In genomic region chr16:89063768-89064320, GRCh38 we compare ENCODE assay signal across 20 cellular contexts. TPM values are rescaled to one million over a fixed set of nuclear protein-coding genes. Genes with fewer than 3 reads are reported as not detected.
A peak's percentile ranks its signal among the peaks of the same experiment; 100 is the strongest.
DNase-seq lines count a peak whose midpoint lies in the region; ATAC-seq, FAIRE-seq and TF ChIP-seq lines count a peak whose summit lies in the region.
"Had no signal": no experiment of that assay in that cellular context is flagged by ENCODE, and none has a peak within 500 bp of the region (broad histone marks: within the 10 kb centered on the region; RNA-seq: fewer than 3 reads in every experiment).

No MANE protein-coding gene starts in this region.

- H3K9me3 ChIP-seq in HepG2 (ENCODE audit: low read length) (no peaks in the 10 kb centered on the region), right lobe of liver (no peaks in the 10 kb centered on the region), OCI-LY7 (ENCODE audit: low read length) (no peaks in the 10 kb centered on the region)
- H3K9me3 ChIP-seq: A549, BLaER1 had no signal

- H3K27me3 ChIP-seq in HepG2 (ENCODE audit: control insufficient read depth in 1 of 2, insufficient read depth in 2 of 2, low read length in 2 of 2) (peaks cover 30 to 88% of the 10 kb centered on the region in 2 experiments), right lobe of liver (no peaks in the 10 kb centered on the region)
- H3K27me3 ChIP-seq: BLaER1 had no signal

- ATAC-seq in HepG2 (peak; percentile 5; the same call in 2 of the 3 replicates), right lobe of liver (no peak), memory B cell (ENCODE audit: low read depth) (no peak), GM19397 (IDR thresholded peaks at IDR 0.05; ENCODE audit: unreplicated experiment) (no peak)
- ATAC-seq: CD8-positive, alpha-beta T cell; GM23338 had no signal

- in situ Hi-C loops in HepG2 (cut with HindIII; ENCODE audit: extremely low pct_ligation_motif_present, low pct_unique_long_range_greater_than_20kb), result no loop called here

- no peak overlapping the region for H3K9ac ChIP-seq in HepG2 (ENCODE audit: insufficient read depth, low read depth, low read length)
- H3K9ac ChIP-seq: BLaER1 had no signal

- BruUV-seq in HepG2 (replicated peaks; lab: Mats Ljungman, UMichigan) (no TSS peak), OCI-LY7 (replicated peaks; lab: Mats Ljungman, UMichigan) (no TSS peak)

- POLR2A ChIA-PET in HepG2 (lab: Yijun Ruan, JAX), result no interaction called here
- POLR2A ChIA-PET in OCI-LY7 (lab: Charles Lee), result interaction anchor here (0.5 kb wide), 1 partner anchor 65 kb away, joined by 3 read pairs; no protein-coding TSS in a partner anchor

- H3K36me3 Mint-ChIP-seq in memory B cell, result peaks cover 1% of the 10 kb centered on the region
- H3K36me3 Mint-ChIP-seq: CD8-positive, alpha-beta T cell had no signal

- H3K27ac ChIP-seq in HepG2 (ENCODE audit: extremely low read length, insufficient read depth, low read length), result no peak overlapping the region
- no peak overlapping the region for H3K27ac ChIP-seq in right lobe of liver
- H3K27ac ChIP-seq in OCI-LY7 (ENCODE audit: low read depth, low read length, poor library complexity, severe bottlenecking), result peak overlapping the region; percentile 73
- H3K27ac ChIP-seq: 22Rv1, A549 had no signal

- TF ChIP-seq CTCF in HepG2 (CRISPR knock-in tag; IDR thresholded peaks at IDR 0.05) (no peak), right lobe of liver (IDR thresholded peaks at IDR 0.05) (no peak), OCI-LY7 (conservative IDR thresholded peaks at IDR 0.05; ENCODE audit: low read length) (no peak)

- WGBS in HepG2 (ENCODE audit: low lambda C conversion rate), result 13% methylated on average over 8 of the region's 17 CpGs
- WGBS in right lobe of liver (ENCODE audit: insufficient coverage, low coverage, low lambda C conversion rate, missing lambda C conversion rate), result no CpG with 5 or more reads among the region's 17 CpGs

- TF ChIP-seq POLR2A in HepG2 (IDR thresholded peaks at IDR 0.05; ENCODE audit: insufficient read depth in 1 of 2, low read depth in 2 of 2, low read length in 2 of 2), result no peak
- no peak for TF ChIP-seq POLR2A in right lobe of liver (IDR thresholded peaks at IDR 0.05)

- H3K4me1 ChIP-seq in HepG2 (ENCODE audit: insufficient read depth, low read length), result peaks cover 9% of the 10 kb centered on the region; the same call in 1 of the 2 replicates
- H3K4me1 ChIP-seq in right lobe of liver, result no peaks in the 10 kb centered on the region
- peaks cover 81% of the 10 kb centered on the region for H3K4me1 ChIP-seq in OCI-LY7 (ENCODE audit: insufficient read depth, low read length, poor library complexity, severe bottlenecking)
- H3K4me1 ChIP-seq: A549 had no signal

- H3K4me2 ChIP-seq in HepG2 (ENCODE audit: low read depth, low read length), result no peak overlapping the region
- peak overlapping the region; percentile 85 for H3K4me2 ChIP-seq in OCI-LY7 (ENCODE audit: low read length)
- H3K4me2 ChIP-seq: A549, GM23338 had no signal

- H3K4me1 Mint-ChIP-seq in memory B cell, result peaks cover 50% of the 10 kb centered on the region
- H3K4me1 Mint-ChIP-seq: GM23338 had no signal

- CTCF ChIA-PET in HepG2 (lab: Yijun Ruan, JAX; ENCODE audit: low intra/inter-chr PET ratio, low total read pairs) (no interaction called here), OCI-LY7 (lab: Charles Lee; ENCODE audit: unreplicated experiment) (no interaction called here)

- no peak for TF ChIP-seq EP300 in HepG2 (IDR thresholded peaks at IDR 0.05; ENCODE audit: low read depth in 2 of 2, low read length in 2 of 2)
- no peak for TF ChIP-seq EP300 in HepG2 (CRISPR knock-in tag; IDR thresholded peaks at IDR 0.05; ENCODE audit: borderline replicate concordance)

- no peaks in the 10 kb centered on the region for H3K79me2 ChIP-seq in HepG2 (ENCODE audit: insufficient read depth, low read length)
- no peaks in the 10 kb centered on the region for H3K79me2 ChIP-seq in OCI-LY7 (ENCODE audit: insufficient read depth, low read depth, low read length)

- H3K9me2 ChIP-seq in OCI-LY7 (ENCODE audit: insufficient read depth, low read length), result no peaks in the 10 kb centered on the region

- TF ChIP-seq RAD21 in HepG2 (CRISPR knock-in tag; IDR thresholded peaks at IDR 0.05), result no peak

- no peaks in the 10 kb centered on the region for H3K36me3 ChIP-seq in HepG2 (replicated peaks in 1 of 2; ENCODE audit: control insufficient read depth in 1 of 2, insufficient read depth in 2 of 2, low read length in 2 of 2)
- no peaks in the 10 kb centered on the region for H3K36me3 ChIP-seq in right lobe of liver
- no peaks in the 10 kb centered on the region for H3K36me3 ChIP-seq in OCI-LY7 (ENCODE audit: insufficient read depth, low read length)
- H3K36me3 ChIP-seq: BLaER1 had no signal

- DNase-seq in HepG2 (ENCODE audit: low spot score) (no peak), right lobe of liver (no peak), OCI-LY7 (ENCODE audit: low spot score) (peak; percentile 28), memory B cell (ENCODE audit: low spot score in 2 of 2) (no peak), mesenteric fat pad (ENCODE audit: low spot score) (no peak), SW480 (ENCODE audit: low spot score) (no peak)
- no peak for DNase-seq in stimulated activated CD4-positive, alpha-beta T cell treated with anti-CD3 and anti-CD28 coated beads, Interleukin-4, amount 100 ng/mL, for 24 hours
- DNase-seq: AML-193; Calu3; CD8-positive, alpha-beta T cell; DMS79 treated with DMSO at 0.1 percent for 48 hours; HCEC 1CT had no signal

- H3K9me3 Mint-ChIP-seq in memory B cell, result no peaks in the 10 kb centered on the region
- H3K9me3 Mint-ChIP-seq: CD8-positive, alpha-beta T cell; GM23338 had no signal

- H4K20me1 ChIP-seq in HepG2 (ENCODE audit: insufficient read depth, low read length), result no peaks in the 10 kb centered on the region; the same call in 1 of the 2 replicates
- H4K20me1 ChIP-seq in OCI-LY7 (ENCODE audit: insufficient read depth, low read length), result no peaks in the 10 kb centered on the region
- H4K20me1 ChIP-seq: BLaER1 had no signal

- H3K4me3 Mint-ChIP-seq in memory B cell, result peak overlapping the region; percentile 17
- H3K4me3 Mint-ChIP-seq: CD8-positive, alpha-beta T cell; GM23338 had no signal

- no peak overlapping the region for H2AFZ ChIP-seq in HepG2 (ENCODE audit: low read length)
- peak overlapping the region; percentile 39; the same call in 1 of the 2 replicates for H2AFZ ChIP-seq in OCI-LY7 (ENCODE audit: low read length)
- H2AFZ ChIP-seq: GM23338 had no signal

- intact Hi-C loops in HepG2 (cut with micrococcal nuclease; ENCODE audit: unreplicated experiment) (no loop called here), right lobe of liver (cut with DNase I) (loop anchor here in 1 of 2 donors (10.0 kb wide), 1 partner anchor 149 kb away; no protein-coding TSS in a partner anchor), OCI-LY7 (cut with micrococcal nuclease; ENCODE audit: unreplicated experiment) (loop anchor here (1.0 to 5.0 kb wide), 4 partner anchors 59 to 122 kb away; no protein-coding TSS in a partner anchor)

- H3K27me3 Mint-ChIP-seq in memory B cell, result no peaks in the 10 kb centered on the region

- peak overlapping the region; percentile 92 for H3K27ac Mint-ChIP-seq in memory B cell
- H3K27ac Mint-ChIP-seq: CD8-positive, alpha-beta T cell; GM23338 had no signal

- H3K4me3 ChIP-seq in HepG2 (replicated peaks in 1 of 3; ENCODE audit: insufficient read depth in 1 of 3, low read depth in 2 of 3, low read length in 3 of 3) (no peak overlapping the region), right lobe of liver (no peak overlapping the region), OCI-LY7 (ENCODE audit: low read depth, low read length, poor library complexity, severe bottlenecking) (peak overlapping the region; percentile 64)
- H3K4me3 ChIP-seq: A549, BLaER1, GM23338 had no signal

- no peak for FAIRE-seq in HepG2 (lab: Jason Lieb, UNC)
- FAIRE-seq: A549, GM12892, GM18507, H54 had no signal

TF ChIP-seq in HepG2, 621 proteins besides CTCF, POLR2A, EP300 and RAD21 (continues in another document):
- TF ChIP-seq ZC3H4 (CRISPR knock-in tag; IDR thresholded peaks at IDR 0.05; ENCODE audit: borderline replicate concordance), result no peak
- TF ChIP-seq ZNF343 (CRISPR knock-in tag; IDR thresholded peaks at IDR 0.05), result no peak
- no peak for TF ChIP-seq ZNF225 (CRISPR knock-in tag; IDR thresholded peaks at IDR 0.05)
- TF ChIP-seq HNRNPH1 (optimal IDR thresholded peaks at IDR 0.05; ENCODE audit: low read depth, low read length), result no peak
- no peak for TF ChIP-seq SPEN (CRISPR knock-in tag; IDR thresholded peaks at IDR 0.05; ENCODE audit: low read depth)

RNA-seq across cellular contexts. Expression of gene ACSF3, which starts 29.8 kb away (rescaled TPM):
- total RNA-seq in HepG2 (2016; rRNA removed; fragmentation: Illumina TruSeq; extraction: Trizol), result 23.5 and 30.6 TPM in 2 replicates
- total RNA-seq in HepG2 (2016; cell fraction: cytosol; rRNA removed; fragmentation: Illumina TruSeq; extraction: Trizol; ENCODE audit: low read depth), result 13.8 and 14.5 TPM in 2 replicates
- total RNA-seq in HepG2 (2016; cell fraction: insoluble cytoplasmic fraction; rRNA removed; fragmentation: Illumina TruSeq; extraction: Trizol), result 22.1 and 29.1 TPM in 2 replicates
- total RNA-seq in HepG2 (2016; cell fraction: membrane; rRNA removed; fragmentation: Illumina TruSeq; extraction: Trizol), result 23.0 and 24.3 TPM in 2 replicates
- total RNA-seq in HepG2 (2016; cell fraction: nucleus; rRNA removed; fragmentation: Illumina TruSeq; extraction: Trizol), result 19.3 and 21.6 TPM in 2 replicates
- 14.9 and 16.5 TPM in 2 replicates for polyA plus RNA-seq in HepG2 (2011; rRNA removed)
- 11.3 and 15.5 TPM in 2 replicates for polyA plus RNA-seq in HepG2 (2011; cell fraction: cytosol; rRNA removed)
- 31.3 and 34.0 TPM in 2 replicates for polyA plus RNA-seq in HepG2 (2011; cell fraction: nucleus; rRNA removed)
- 16.6 and 17.2 TPM in 2 replicates for polyA plus RNA-seq in HepG2 (2012)
- polyA plus RNA-seq in HepG2 (2016; cell fraction: cytosol; fragmentation: Illumina TruSeq; extraction: Trizol; ENCODE audit: low read depth), result 6.9 and 9.7 TPM in 2 replicates
- polyA plus RNA-seq in HepG2 (2016; cell fraction: insoluble cytoplasmic fraction; fragmentation: Illumina TruSeq; extraction: Trizol; ENCODE audit: low read depth), result 21.8 and 22.0 TPM in 2 replicates
- polyA plus RNA-seq in HepG2 (2016; cell fraction: membrane; fragmentation: Illumina TruSeq; extraction: Trizol; ENCODE audit: low read depth), result 11.2 and 13.0 TPM in 2 replicates
- polyA plus RNA-seq in HepG2 (2016; cell fraction: nucleus; fragmentation: Illumina TruSeq; extraction: Trizol; ENCODE audit: insufficient read depth, low read depth), result 37.2 and 38.9 TPM in 2 replicates
- 46.7 and 47.0 TPM in 2 replicates for polyA minus RNA-seq in HepG2 (2011; rRNA and poly(A)+ RNA removed; ENCODE audit: low replicate concordance)
- polyA minus RNA-seq in HepG2 (2011; cell fraction: cytosol; rRNA and poly(A)+ RNA removed), result 22.4 and 32.0 TPM in 2 replicates
- polyA minus RNA-seq in HepG2 (2011; cell fraction: nucleus; rRNA and poly(A)+ RNA removed), result 35.9 and 36.8 TPM in 2 replicates
- total RNA-seq in right lobe of liver, result 10 to 100 TPM; 20.2 to 33.6 (median 29.4) TPM
- total RNA-seq in OCI-LY7 (2014; rRNA removed; shearing (Covaris generic)), result 97.9 and 112 TPM in 2 replicates
- total RNA-seq in OCI-LY7 (2022), result 143 and 149 TPM in 2 replicates
- total RNA-seq in mesenteric fat pad, result 24.1 TPM
